In the genomic region with DNA sequence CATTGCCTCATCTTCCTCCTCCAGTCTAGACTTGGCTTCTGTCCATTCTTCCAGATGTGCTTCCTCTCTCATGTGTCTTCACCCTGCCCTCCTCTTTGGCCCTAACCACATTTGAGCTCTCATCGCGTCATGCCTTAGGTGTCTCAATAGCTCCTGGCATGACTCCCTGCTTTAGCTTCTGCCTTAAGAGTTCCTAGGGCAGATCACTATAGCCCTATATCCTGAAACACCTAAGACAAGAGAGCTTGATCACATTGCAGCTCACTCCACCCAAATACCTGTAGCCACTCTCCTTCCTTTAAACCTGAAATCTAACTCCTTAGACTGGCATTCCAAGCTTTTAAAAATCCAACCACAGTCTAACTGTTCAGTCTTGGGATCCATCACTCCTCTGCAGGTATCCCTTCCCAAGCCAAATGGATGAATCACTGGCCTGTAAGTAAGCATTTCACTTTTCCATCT, we compare ENCODE assay signal across 13 cellular contexts.
DNase-seq lines count a peak whose midpoint lies in the region; ATAC-seq, FAIRE-seq and TF ChIP-seq lines count a peak whose summit lies in the region.
"Had no signal": no experiment of that assay in that cellular context is flagged by ENCODE, and none has a peak within 500 bp of the region (broad histone marks: within the 10 kb centered on the region; RNA-seq: fewer than 3 reads in every experiment).

No MANE protein-coding gene starts in this region.

- CTCF ChIA-PET in AG04450 (lab: Charles Lee) = no interaction called here

- H3F3A ChIP-seq in GM23338 (replicated peaks; ENCODE audit: low read depth) = no peaks in the 10 kb centered on the region

- no peak overlapping the region for H3K4me3 Mint-ChIP-seq in GM23338

- H4K20me1 ChIP-seq in GM23338 (replicated peaks; ENCODE audit: insufficient read depth) = no peaks in the 10 kb centered on the region

- H3K27me3 ChIP-seq in AG04450 (ENCODE audit: control insufficient read depth, insufficient read depth, low read length) = no peaks in the 10 kb centered on the region
- H3K27me3 ChIP-seq in GM23338 (ENCODE audit: insufficient read depth) = no peaks in the 10 kb centered on the region

- no peaks in the 10 kb centered on the region for H3K9me3 Mint-ChIP-seq in GM23338

- H3K27me3 Mint-ChIP-seq in GM23338 (ENCODE audit: insufficient read depth, low read depth, poor library complexity) = no peaks in the 10 kb centered on the region

- no peak overlapping the region for H3K27ac ChIP-seq in AG04450 (ENCODE audit: low read depth, low read length)
- no peak overlapping the region for H3K27ac ChIP-seq in GM23338 (ENCODE audit: low read depth)

- FAIRE-seq in RCC 7860 (lab: Jason Lieb, UNC) = no peak

- H3K4me3 ChIP-seq in AG04450 (ENCODE audit: low read depth, low read length) (no peak overlapping the region), GM23338 (no peak overlapping the region), fibroblast of pulmonary artery (replicated peaks; ENCODE audit: low read depth, low read length) (no peak overlapping the region)

- 0 out of 2 replicates have a peak overlapping the region, but pooled peaks have one; percentile 14 for H3K4me2 ChIP-seq in GM23338

- H3K9me3 ChIP-seq in AG04450 (ENCODE audit: control insufficient read depth, insufficient read depth, low read length) = no peaks in the 10 kb centered on the region

- H3K36me3 Mint-ChIP-seq in GM23338 (ENCODE audit: low read depth) = no peaks in the 10 kb centered on the region

- H3K4me1 Mint-ChIP-seq in GM23338 = peaks cover 26% of the 10 kb centered on the region

- ATAC-seq in GM23338 = peak; percentile 49; the same call in 2 of the 3 replicates

- no peaks in the 10 kb centered on the region for H3K79me2 ChIP-seq in GM23338 (replicated peaks; ENCODE audit: insufficient read depth)

- no peaks in the 10 kb centered on the region for H3K9me2 ChIP-seq in GM23338 (ENCODE audit: insufficient read depth)

- peak; percentile 91 for DNase-seq in AG04450 (ENCODE audit: low read depth, low spot score)
- peak; percentile 2 for DNase-seq in GM23338 (ENCODE audit: low spot score)
- DNase-seq in RCC 7860 (ENCODE audit: low spot score) = peak; percentile 5
- DNase-seq in fibroblast of pulmonary artery (ENCODE audit: low read depth) = peak; percentile 99
- DNase-seq in activated CD4-positive, CD25-positive, alpha-beta regulatory T cell treated with anti-CD3 and anti-CD28 coated beads, Interleukin-2, amount 50 U/mL, for 72 hours = no peak
- DNase-seq in putamen (ENCODE audit: low spot score) = no peak
- DNase-seq in NCI-H524 (lab: John Stamatoyannopoulos, UW) = no peak
- no peak for DNase-seq in effector CD8-positive, alpha-beta T cell (lab: John Stamatoyannopoulos, UW)
- DNase-seq: activated T-cell treated with anti-CD3 and anti-CD28 coated beads, Interleukin-2, amount 50 U/mL, for 1 hour; central memory CD4-positive, alpha-beta T cell; midbrain; NCI-H345; retina had no signal

- H3K27ac Mint-ChIP-seq in GM23338 = peak overlapping the region; percentile 65; the same call in 1 of the 2 replicates

- peaks cover 31% of the 10 kb centered on the region for H3K4me1 ChIP-seq in GM23338 (ENCODE audit: insufficient read depth)

- POLR2A ChIA-PET in AG04450 (lab: Yijun Ruan, JAX) = interaction anchor here (1.1 to 1.6 kb wide), 2 partner anchors 35 to 67 kb away, joined by 4 to 7 read pairs; no protein-coding TSS in a partner anchor

- TF ChIP-seq CTCF in AG04450 (IDR thresholded peaks at IDR 0.05; ENCODE audit: low read depth, low read length) (no peak), GM23338 (conservative IDR thresholded peaks at IDR 0.05; ENCODE audit: low read depth in 2 of 2) (no peak), fibroblast of pulmonary artery (IDR thresholded peaks at IDR 0.05; ENCODE audit: low read length, missing control alignments) (no peak)

- H2AFZ ChIP-seq in GM23338 = peak overlapping the region; percentile 63

- H3K36me3 ChIP-seq in GM23338 (ENCODE audit: insufficient read depth) = no peaks in the 10 kb centered on the region

TF ChIP-seq in GM23338, 12 proteins besides CTCF, POLR2A, EP300 and RAD21 (continues in another document):
- TF ChIP-seq, protein P1, sequence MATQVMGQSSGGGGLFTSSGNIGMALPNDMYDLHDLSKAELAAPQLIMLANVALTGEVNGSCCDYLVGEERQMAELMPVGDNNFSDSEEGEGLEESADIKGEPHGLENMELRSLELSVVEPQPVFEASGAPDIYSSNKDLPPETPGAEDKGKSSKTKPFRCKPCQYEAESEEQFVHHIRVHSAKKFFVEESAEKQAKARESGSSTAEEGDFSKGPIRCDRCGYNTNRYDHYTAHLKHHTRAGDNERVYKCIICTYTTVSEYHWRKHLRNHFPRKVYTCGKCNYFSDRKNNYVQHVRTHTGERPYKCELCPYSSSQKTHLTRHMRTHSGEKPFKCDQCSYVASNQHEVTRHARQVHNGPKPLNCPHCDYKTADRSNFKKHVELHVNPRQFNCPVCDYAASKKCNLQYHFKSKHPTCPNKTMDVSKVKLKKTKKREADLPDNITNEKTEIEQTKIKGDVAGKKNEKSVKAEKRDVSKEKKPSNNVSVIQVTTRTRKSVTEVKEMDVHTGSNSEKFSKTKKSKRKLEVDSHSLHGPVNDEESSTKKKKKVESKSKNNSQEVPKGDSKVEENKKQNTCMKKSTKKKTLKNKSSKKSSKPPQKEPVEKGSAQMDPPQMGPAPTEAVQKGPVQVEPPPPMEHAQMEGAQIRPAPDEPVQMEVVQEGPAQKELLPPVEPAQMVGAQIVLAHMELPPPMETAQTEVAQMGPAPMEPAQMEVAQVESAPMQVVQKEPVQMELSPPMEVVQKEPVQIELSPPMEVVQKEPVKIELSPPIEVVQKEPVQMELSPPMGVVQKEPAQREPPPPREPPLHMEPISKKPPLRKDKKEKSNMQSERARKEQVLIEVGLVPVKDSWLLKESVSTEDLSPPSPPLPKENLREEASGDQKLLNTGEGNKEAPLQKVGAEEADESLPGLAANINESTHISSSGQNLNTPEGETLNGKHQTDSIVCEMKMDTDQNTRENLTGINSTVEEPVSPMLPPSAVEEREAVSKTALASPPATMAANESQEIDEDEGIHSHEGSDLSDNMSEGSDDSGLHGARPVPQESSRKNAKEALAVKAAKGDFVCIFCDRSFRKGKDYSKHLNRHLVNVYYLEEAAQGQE (IDR thresholded peaks at IDR 0.05; ENCODE audit: unreplicated experiment) = no peak
- TF ChIP-seq, protein P2, sequence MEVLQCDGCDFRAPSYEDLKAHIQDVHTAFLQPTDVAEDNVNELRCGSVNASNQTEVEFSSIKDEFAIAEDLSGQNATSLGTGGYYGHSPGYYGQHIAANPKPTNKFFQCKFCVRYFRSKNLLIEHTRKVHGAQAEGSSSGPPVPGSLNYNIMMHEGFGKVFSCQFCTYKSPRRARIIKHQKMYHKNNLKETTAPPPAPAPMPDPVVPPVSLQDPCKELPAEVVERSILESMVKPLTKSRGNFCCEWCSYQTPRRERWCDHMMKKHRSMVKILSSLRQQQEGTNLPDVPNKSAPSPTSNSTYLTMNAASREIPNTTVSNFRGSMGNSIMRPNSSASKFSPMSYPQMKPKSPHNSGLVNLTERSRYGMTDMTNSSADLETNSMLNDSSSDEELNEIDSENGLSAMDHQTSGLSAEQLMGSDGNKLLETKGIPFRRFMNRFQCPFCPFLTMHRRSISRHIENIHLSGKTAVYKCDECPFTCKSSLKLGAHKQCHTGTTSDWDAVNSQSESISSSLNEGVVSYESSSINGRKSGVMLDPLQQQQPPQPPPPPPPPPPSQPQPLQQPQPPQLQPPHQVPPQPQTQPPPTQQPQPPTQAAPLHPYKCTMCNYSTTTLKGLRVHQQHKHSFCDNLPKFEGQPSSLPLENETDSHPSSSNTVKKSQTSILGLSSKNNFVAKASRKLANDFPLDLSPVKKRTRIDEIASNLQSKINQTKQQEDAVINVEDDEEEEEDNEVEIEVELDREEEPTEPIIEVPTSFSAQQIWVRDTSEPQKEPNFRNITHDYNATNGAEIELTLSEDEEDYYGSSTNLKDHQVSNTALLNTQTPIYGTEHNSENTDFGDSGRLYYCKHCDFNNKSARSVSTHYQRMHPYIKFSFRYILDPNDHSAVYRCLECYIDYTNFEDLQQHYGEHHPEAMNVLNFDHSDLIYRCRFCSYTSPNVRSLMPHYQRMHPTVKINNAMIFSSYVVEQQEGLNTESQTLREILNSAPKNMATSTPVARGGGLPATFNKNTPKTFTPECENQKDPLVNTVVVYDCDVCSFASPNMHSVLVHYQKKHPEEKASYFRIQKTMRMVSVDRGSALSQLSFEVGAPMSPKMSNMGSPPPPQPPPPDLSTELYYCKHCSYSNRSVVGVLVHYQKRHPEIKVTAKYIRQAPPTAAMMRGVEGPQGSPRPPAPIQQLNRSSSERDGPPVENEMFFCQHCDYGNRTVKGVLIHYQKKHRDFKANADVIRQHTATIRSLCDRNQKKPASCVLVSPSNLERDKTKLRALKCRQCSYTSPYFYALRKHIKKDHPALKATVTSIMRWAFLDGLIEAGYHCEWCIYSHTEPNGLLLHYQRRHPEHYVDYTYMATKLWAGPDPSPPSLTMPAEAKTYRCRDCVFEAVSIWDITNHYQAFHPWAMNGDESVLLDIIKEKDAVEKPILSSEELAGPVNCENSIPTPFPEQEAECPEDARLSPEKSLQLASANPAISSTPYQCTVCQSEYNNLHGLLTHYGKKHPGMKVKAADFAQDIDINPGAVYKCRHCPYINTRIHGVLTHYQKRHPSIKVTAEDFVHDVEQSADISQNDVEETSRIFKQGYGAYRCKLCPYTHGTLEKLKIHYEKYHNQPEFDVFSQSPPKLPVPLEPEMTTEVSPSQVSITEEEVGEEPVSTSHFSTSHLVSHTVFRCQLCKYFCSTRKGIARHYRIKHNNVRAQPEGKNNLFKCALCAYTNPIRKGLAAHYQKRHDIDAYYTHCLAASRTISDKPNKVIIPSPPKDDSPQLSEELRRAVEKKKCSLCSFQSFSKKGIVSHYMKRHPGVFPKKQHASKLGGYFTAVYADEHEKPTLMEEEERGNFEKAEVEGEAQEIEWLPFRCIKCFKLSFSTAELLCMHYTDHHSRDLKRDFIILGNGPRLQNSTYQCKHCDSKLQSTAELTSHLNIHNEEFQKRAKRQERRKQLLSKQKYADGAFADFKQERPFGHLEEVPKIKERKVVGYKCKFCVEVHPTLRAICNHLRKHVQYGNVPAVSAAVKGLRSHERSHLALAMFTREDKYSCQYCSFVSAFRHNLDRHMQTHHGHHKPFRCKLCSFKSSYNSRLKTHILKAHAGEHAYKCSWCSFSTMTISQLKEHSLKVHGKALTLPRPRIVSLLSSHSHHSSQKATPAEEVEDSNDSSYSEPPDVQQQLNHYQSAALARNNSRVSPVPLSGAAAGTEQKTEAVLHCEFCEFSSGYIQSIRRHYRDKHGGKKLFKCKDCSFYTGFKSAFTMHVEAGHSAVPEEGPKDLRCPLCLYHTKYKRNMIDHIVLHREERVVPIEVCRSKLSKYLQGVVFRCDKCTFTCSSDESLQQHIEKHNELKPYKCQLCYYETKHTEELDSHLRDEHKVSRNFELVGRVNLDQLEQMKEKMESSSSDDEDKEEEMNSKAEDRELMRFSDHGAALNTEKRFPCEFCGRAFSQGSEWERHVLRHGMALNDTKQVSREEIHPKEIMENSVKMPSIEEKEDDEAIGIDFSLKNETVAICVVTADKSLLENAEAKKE (CRISPR knock-in tag; IDR thresholded peaks at IDR 0.05) = no peak

Comparison
In these comparisons a context has a peak if more than half of its experiments do, and no peak if none do; other contexts are left out.
1. DNase-seq: peak in AG04450 (single experiment), GM23338 (single experiment), RCC 7860 (single experiment) and fibroblast of pulmonary artery (single experiment); none in activated CD4-positive, CD25-positive, alpha-beta regulatory T cell treated with anti-CD3 and anti-CD28 coated beads, Interleukin-2, amount 50 U/mL, for 72 hours (single experiment), putamen (single experiment), NCI-H524 (0 of 2) and effector CD8-positive, alpha-beta T cell (single experiment).